ENCODE assay signal across 12 cellular contexts in the genomic region with DNA sequence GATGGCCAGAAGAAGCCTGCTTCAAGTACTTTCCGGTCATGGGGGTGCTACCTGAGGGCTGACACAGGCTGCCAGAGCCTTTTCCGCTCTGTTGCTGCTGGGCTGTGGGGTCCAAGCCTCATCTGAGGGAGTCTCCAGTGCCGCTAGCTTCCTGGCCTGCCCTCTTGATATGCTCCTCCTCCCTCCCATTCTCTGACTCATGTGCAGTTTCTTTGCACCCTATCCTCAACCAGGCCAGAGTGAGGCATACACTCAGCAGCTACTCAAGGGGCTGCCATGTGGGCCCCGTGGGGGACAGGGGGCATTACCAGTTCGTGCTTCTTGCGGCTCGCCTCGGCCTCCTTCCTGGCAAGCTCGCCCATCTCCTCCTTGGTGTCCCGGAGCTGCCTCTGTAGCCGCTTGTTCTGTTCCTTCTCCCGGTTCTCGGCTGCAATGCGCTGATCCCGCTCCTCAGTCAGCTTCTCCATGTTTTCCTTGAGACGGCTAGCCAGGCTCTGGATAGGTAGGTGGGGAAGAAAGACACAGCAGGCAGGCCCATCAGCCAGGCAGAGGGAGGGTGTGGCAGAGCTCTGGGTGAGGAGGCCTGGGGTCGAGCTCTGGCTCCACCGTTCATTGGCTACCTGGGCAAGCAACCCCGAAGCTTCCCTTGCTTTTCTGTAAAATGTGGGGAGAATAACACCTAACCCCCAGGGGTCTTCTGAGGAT. TPM values are rescaled to one million over a fixed set of nuclear protein-coding genes. Genes with fewer than 3 reads are reported as not detected.
DNase-seq lines count a peak whose midpoint lies in the region; TF ChIP-seq lines count a peak whose summit lies in the region.
"Had no signal": no experiment of that assay in that cellular context is flagged by ENCODE, and none has a peak within 500 bp of the region (broad histone marks: within the 10 kb centered on the region; RNA-seq: fewer than 3 reads in every experiment).

No MANE protein-coding gene starts in this region.

- H3F3A ChIP-seq in neural progenitor cell (ENCODE audit: low read depth), result peaks cover 32% of the 10 kb centered on the region

- no peaks in the 10 kb centered on the region for H3K36me3 ChIP-seq in brain microvascular endothelial cell (replicated peaks)
- no peaks in the 10 kb centered on the region for H3K36me3 ChIP-seq in neural progenitor cell

- H3K4me1 Mint-ChIP-seq in neural progenitor cell, result peaks cover 19% of the 10 kb centered on the region
- H3K4me1 Mint-ChIP-seq: T-cell had no signal

- peaks cover 18% of the 10 kb centered on the region for H3K36me3 Mint-ChIP-seq in neural progenitor cell

- no peaks in the 10 kb centered on the region for H4K20me1 ChIP-seq in neural progenitor cell (ENCODE audit: low read depth)

- intact Hi-C loops in cardiac septum (cut with DNase I), result no loop called here

- in situ Hi-C loops in brain microvascular endothelial cell (cut with HindIII; ENCODE audit: low pct_ligation_motif_present, low sequenced_read_pairs), result no loop called here

- H3K27ac ChIP-seq in brain microvascular endothelial cell, result no peak overlapping the region
- H3K27ac ChIP-seq in neural progenitor cell, result no peak overlapping the region
- H3K27ac ChIP-seq: SK-N-MC had no signal

- H2AFZ ChIP-seq in neural progenitor cell (replicated peaks), result no peak overlapping the region

- peak overlapping the region; percentile 49 for H3K4me2 ChIP-seq in neural progenitor cell

- H3K27me3 ChIP-seq in brain microvascular endothelial cell (replicated peaks), result no peaks in the 10 kb centered on the region
- no peaks in the 10 kb centered on the region for H3K27me3 ChIP-seq in neural progenitor cell

- no peaks in the 10 kb centered on the region for H3K79me2 ChIP-seq in neural progenitor cell (ENCODE audit: low read depth)

- DNase-seq in Daoy (ENCODE audit: low read depth), result peak; percentile 38
- peak; percentile 18 for DNase-seq in HT1080 (ENCODE audit: low read depth)
- peak; percentile 13 for DNase-seq in brain microvascular endothelial cell
- peak; percentile 50 for DNase-seq in neural progenitor cell (ENCODE audit: low spot score)
- no peak for DNase-seq in NCI-H1105 treated with DMSO at 0.1 percent for 48 hours (lab: John Stamatoyannopoulos, UW)
- no peak for DNase-seq in cardiac septum (ENCODE audit: low spot score)
- no peak for DNase-seq in DMS153 (lab: John Stamatoyannopoulos, UW)
- DNase-seq in DMS79 (lab: John Stamatoyannopoulos, UW), result no peak
- DNase-seq: NCI-H1436 treated with DMSO at 0.1 percent for 48 hours, NCI-H2081 treated with DMSO at 0.1 percent for 48 hours, T-cell had no signal

- no peak overlapping the region for H3K4me3 ChIP-seq in brain microvascular endothelial cell (ENCODE audit: low read depth, low read length)
- H3K4me3 ChIP-seq in neural progenitor cell, result no peak overlapping the region
- H3K4me3 ChIP-seq: SK-N-MC had no signal

- H3K4me3 Mint-ChIP-seq in neural progenitor cell, result no peak overlapping the region
- H3K4me3 Mint-ChIP-seq: T-cell had no signal

- TF ChIP-seq CTCF in brain microvascular endothelial cell (IDR thresholded peaks at IDR 0.05; ENCODE audit: low read depth, low read length, missing control alignments), result no peak
- TF ChIP-seq CTCF in neural progenitor cell (IDR thresholded peaks at IDR 0.05), result no peak

- no peak overlapping the region for H3K27ac Mint-ChIP-seq in neural progenitor cell
- H3K27ac Mint-ChIP-seq: T-cell had no signal

- peaks cover 10% of the 10 kb centered on the region for H3K27me3 Mint-ChIP-seq in neural progenitor cell (ENCODE audit: insufficient read depth, low read depth)
- H3K27me3 Mint-ChIP-seq: T-cell had no signal

- no peak overlapping the region for H3K9ac ChIP-seq in neural progenitor cell

- no peaks in the 10 kb centered on the region for H3K9me3 ChIP-seq in neural progenitor cell (ENCODE audit: low read depth)

- H3K4me1 ChIP-seq in neural progenitor cell, result peaks cover 43% of the 10 kb centered on the region

- H3K9me3 Mint-ChIP-seq in neural progenitor cell, result no peaks in the 10 kb centered on the region
- H3K9me3 Mint-ChIP-seq: T-cell had no signal

RNA-seq across cellular contexts. Expression of a gene that starts 43.8 kb away (rescaled TPM):
- total RNA-seq in Daoy (2014; rRNA removed; shearing (Covaris generic)), result 0.34 TPM in 1 of 2 replicates, not detected in the other
- total RNA-seq in HT1080 (2014; rRNA removed; shearing (Covaris generic)), result 0.14 and 0.33 TPM in 2 replicates
- polyA plus RNA-seq in HT1080 (2015; cell fraction: cytosol; rRNA removed), result not detected in 2 replicates
- 1.6 TPM in 1 of 2 replicates, not detected in the other for polyA plus RNA-seq in HT1080 (2015; cell fraction: nucleus; rRNA removed)
- 3.7 and 8.8 TPM in 2 replicates for total RNA-seq in neural progenitor cell (ENCODE audit: low replicate concordance)
- total RNA-seq in cardiac septum, result 0.57 TPM

Comparison
In these comparisons a context has a peak if more than half of its experiments do, and no peak if none do; other contexts are left out.
1. DNase-seq: peak in Daoy (single experiment), HT1080 (single experiment), brain microvascular endothelial cell (single experiment) and neural progenitor cell (single experiment); none in NCI-H1105 treated with DMSO at 0.1 percent for 48 hours (single experiment), cardiac septum (single experiment), DMS153 (single experiment) and DMS79 (single experiment).